In the genomic region with DNA sequence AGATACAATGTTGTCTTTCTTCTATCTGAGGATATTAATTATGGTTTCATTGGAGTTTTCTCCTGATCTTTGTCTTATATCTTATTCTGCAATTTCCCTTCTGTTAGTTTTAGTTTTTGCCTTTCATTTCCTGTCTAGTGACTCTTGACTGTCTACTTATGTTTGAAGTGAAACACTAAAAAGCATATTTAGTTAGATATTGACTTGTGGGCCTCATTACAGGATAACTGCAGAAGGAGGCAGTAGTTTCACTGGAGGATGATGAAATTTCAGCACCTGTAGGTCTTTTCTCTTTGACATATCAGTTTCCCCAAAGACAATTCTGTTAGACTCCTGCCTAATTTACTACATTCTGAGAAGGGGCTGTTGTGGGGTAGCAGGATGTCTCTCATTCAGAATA, we compare ENCODE assay signal across 19 cellular contexts.
"Had no signal": no experiment of that assay in that cellular context is flagged by ENCODE, and none has a peak within 500 bp of the region (broad histone marks: within the 10 kb centered on the region; RNA-seq: fewer than 3 reads in every experiment).

No MANE protein-coding gene starts in this region.

- H3K9me3 ChIP-seq: uterus had no signal

- H3K27me3 ChIP-seq: tibial artery, uterus had no signal

- H3K27ac Mint-ChIP-seq: activated CD4-positive, alpha-beta T cell treated with anti-CD3 and anti-CD28 coated beads for 36 hours; activated naive CD8-positive, alpha-beta T cell; dendritic cell treated with granulocyte-macrophage colony-stimulating factor and Interleukin-4, amounts not matched to agents 40 ng/mL and 50 ng/mL, for 4 days; naive B cell had no signal

- H3K4me1 ChIP-seq: psoas muscle, tibial artery, uterus had no signal

- H3K36me3 Mint-ChIP-seq: activated naive CD8-positive, alpha-beta T cell had no signal

- H3K4me3 ChIP-seq: mucosa of descending colon, psoas muscle, tibial artery, uterus had no signal

- H3K27me3 Mint-ChIP-seq: activated CD4-positive, alpha-beta T cell treated with anti-CD3 and anti-CD28 coated beads for 36 hours; activated naive CD8-positive, alpha-beta T cell; dendritic cell treated with granulocyte-macrophage colony-stimulating factor and Interleukin-4, amounts not matched to agents 40 ng/mL and 50 ng/mL, for 4 days had no signal

- H3K9me3 Mint-ChIP-seq: dendritic cell treated with granulocyte-macrophage colony-stimulating factor and Interleukin-4, amounts not matched to agents 40 ng/mL and 50 ng/mL, for 4 days had no signal

- H3K27ac ChIP-seq: psoas muscle, tibial artery, uterus had no signal

- DNase-seq: activated CD4-positive, alpha-beta T cell treated with anti-CD3 and anti-CD28 coated beads for 36 hours; activated CD4-positive, alpha-beta T cell treated with anti-CD3 and anti-CD28 coated beads, Interleukin-2, amount 50 U/mL, for 48 hours; activated gamma-delta T cell; amniotic stem cell; effector memory CD4-positive, alpha-beta T cell; foreskin fibroblast; mesenchymal stem cell; mucosa of descending colon; naive B cell; psoas muscle; right cardiac atrium; stimulated activated CD4-positive, alpha-beta T cell treated with anti-CD3 and anti-CD28 coated beads, Interleukin-2, amount 100 ng/mL, for 24 hours; stimulated activated naive CD4-positive, alpha-beta T cell treated with Interleukin-2 at 50 U/mL for 16 hours; substantia nigra; tibial artery; uterus had no signal

- H3K36me3 ChIP-seq: tibial artery, uterus had no signal

- H3K4me1 Mint-ChIP-seq: activated CD4-positive, alpha-beta T cell treated with anti-CD3 and anti-CD28 coated beads for 36 hours; naive B cell had no signal

- ATAC-seq: activated CD4-positive, alpha-beta T cell treated with anti-CD3 and anti-CD28 coated beads for 36 hours; mucosa of descending colon; psoas muscle; right cardiac atrium had no signal

- H3K4me3 Mint-ChIP-seq: activated CD4-positive, alpha-beta T cell treated with anti-CD3 and anti-CD28 coated beads for 36 hours; activated naive CD8-positive, alpha-beta T cell; dendritic cell treated with granulocyte-macrophage colony-stimulating factor and Interleukin-4, amounts not matched to agents 40 ng/mL and 50 ng/mL, for 4 days; naive B cell; neural crest cell had no signal
